21 cellular contexts compared by ENCODE assay signal in the genomic region with DNA sequence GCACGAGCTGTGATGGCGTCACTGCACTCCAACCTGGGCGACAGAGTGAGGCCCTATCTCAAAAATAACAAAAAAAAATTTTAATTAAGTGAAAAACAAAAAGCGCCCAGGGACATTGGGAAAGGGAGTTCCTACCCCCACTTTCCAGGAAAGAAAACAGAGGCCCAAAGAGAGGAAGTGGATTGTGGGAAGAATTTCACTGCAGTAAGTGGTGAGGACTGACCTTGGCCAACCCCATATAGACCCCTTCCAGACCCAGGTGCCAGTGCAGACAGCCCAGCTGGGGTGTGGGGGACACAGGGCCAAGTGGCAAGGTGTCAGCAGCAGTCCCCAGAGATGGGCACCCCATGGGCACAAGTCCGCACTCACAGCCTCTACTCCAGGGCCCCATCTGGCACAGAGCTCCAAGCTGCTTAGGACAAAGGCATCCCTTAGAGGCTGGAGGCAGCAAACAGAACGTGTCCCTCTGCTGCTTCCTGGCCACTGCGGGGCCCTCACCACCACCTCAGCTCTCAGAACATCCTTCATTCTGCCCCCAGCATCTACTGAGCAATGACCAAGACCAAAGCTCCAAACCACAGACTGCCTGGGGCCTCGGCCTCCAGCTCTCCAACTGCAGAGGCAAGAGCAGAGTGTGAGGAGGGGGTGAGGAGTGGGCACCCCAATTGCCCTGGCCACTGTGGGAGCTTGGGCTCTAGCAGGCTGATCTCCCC. TPM values are rescaled to one million over a fixed set of nuclear protein-coding genes. Genes with fewer than 3 reads are reported as not detected.
DNase-seq lines count a peak whose midpoint lies in the region; ATAC-seq and TF ChIP-seq lines count a peak whose summit lies in the region.
"Had no signal": no experiment of that assay in that cellular context is flagged by ENCODE, and none has a peak within 500 bp of the region (broad histone marks: within the 10 kb centered on the region; RNA-seq: fewer than 3 reads in every experiment).

No MANE protein-coding gene starts in this region.

- BruUV-seq in PC-3 (replicated peaks; lab: Mats Ljungman, UMichigan): no TSS peak

- DNase-seq in PC-3 (no peak), thyroid gland (no peak), amniotic stem cell (lab: John Stamatoyannopoulos, UW) (no peak), NAMALWA (ENCODE audit: low spot score) (no peak), NCI-H2107 (lab: John Stamatoyannopoulos, UW) (no peak), omental fat pad (ENCODE audit: low spot score) (no peak)
- DNase-seq: activated CD4-positive, alpha-beta T cell treated with anti-CD3 and anti-CD28 coated beads, Interleukin-2, amount 50 U/mL, for 48 hours; gastrocnemius medialis; KG1; kidney glomerular epithelial cell; NCI-H187 treated with DMSO at 0.1 percent for 48 hours; NCI-H446; nephron progenitor cell; stimulated activated CD4-positive, alpha-beta T cell treated with anti-CD3 and anti-CD28 coated beads, Interleukin-12 subunit alpha, Interleukin-12 subunit beta, amount 100 ng/mL, for 4 hours; stimulated activated CD8-positive, alpha-beta memory T cell treated with anti-CD3 and anti-CD28 coated beads, Interleukin-4, amount 100 ng/mL, for 48 hours had no signal

- CTCF ChIA-PET in PC-3 (lab: Charles Lee): interaction anchor here (0.6 to 1.9 kb wide), 4 partner anchors 9 to 105 kb away, joined by 3 to 19 read pairs (median 7); no protein-coding TSS in a partner anchor

- POLR2A ChIA-PET in PC-3 (lab: Charles Lee; ENCODE audit: unreplicated experiment): interaction anchor here (0.6 to 1.2 kb wide), 3 partner anchors 35 to 760 kb away, joined by 3 to 5 read pairs (median 4); partner anchors contain the start of gene EIF1

- H3K4me1 ChIP-seq in PC-3 (ENCODE audit: insufficient read depth, low read length) (peaks cover 29% of the 10 kb centered on the region), duodenal mucosa (ENCODE audit: control insufficient read depth in 1 of 2, insufficient read depth in 2 of 2, low read length in 2 of 2) (peaks cover 86 to 89% of the 10 kb centered on the region in 2 donors), mucosa of stomach (ENCODE audit: control insufficient read depth, insufficient read depth, low read length) (peaks cover 99% of the 10 kb centered on the region), thyroid gland (peaks cover 48 to 66% of the 10 kb centered on the region in 2 donors)

- H3K79me2 ChIP-seq in PC-3 (ENCODE audit: low read length): no peaks in the 10 kb centered on the region

- H4K20me1 ChIP-seq in PC-3 (ENCODE audit: low read length): no peaks in the 10 kb centered on the region

- TF ChIP-seq CTCF in PC-3 (conservative IDR thresholded peaks at IDR 0.05; ENCODE audit: low read depth, low read length): no peak
- no peak for TF ChIP-seq CTCF in thyroid gland (IDR thresholded peaks at IDR 0.05)
- TF ChIP-seq CTCF in omental fat pad (IDR thresholded peaks at IDR 0.05): no peak

- no peak overlapping the region for H3K4me3 ChIP-seq in PC-3 (ENCODE audit: low read length)
- no peak overlapping the region for H3K4me3 ChIP-seq in duodenal mucosa (ENCODE audit: low read depth in 1 of 2, low read length in 2 of 2)
- H3K4me3 ChIP-seq in mucosa of stomach (ENCODE audit: low read length): no peak overlapping the region
- no peak overlapping the region for H3K4me3 ChIP-seq in thyroid gland (replicated peaks in 1 of 3)
- H3K4me3 ChIP-seq: gastrocnemius medialis, SK-N-MC had no signal

- H3K27me3 ChIP-seq in PC-3 (ENCODE audit: low read length): no peaks in the 10 kb centered on the region
- no peaks in the 10 kb centered on the region for H3K27me3 ChIP-seq in duodenal mucosa (ENCODE audit: control insufficient read depth in 1 of 2, insufficient read depth in 2 of 2, low read length in 2 of 2)
- H3K27me3 ChIP-seq in mucosa of stomach (ENCODE audit: control insufficient read depth, insufficient read depth, low read length): no peaks in the 10 kb centered on the region
- H3K27me3 ChIP-seq in thyroid gland: no peaks in the 10 kb centered on the region
- H3K27me3 ChIP-seq: gastrocnemius medialis had no signal

- no peak for TF ChIP-seq POLR2A in thyroid gland (IDR thresholded peaks at IDR 0.05)

- no peak overlapping the region for H2AFZ ChIP-seq in PC-3 (ENCODE audit: low read length)

- H3K9me3 ChIP-seq in PC-3 (ENCODE audit: low read length) (no peaks in the 10 kb centered on the region), duodenal mucosa (ENCODE audit: control insufficient read depth in 1 of 2, low read length in 2 of 2) (no peaks in the 10 kb centered on the region), mucosa of stomach (ENCODE audit: control insufficient read depth, low read length) (no peaks in the 10 kb centered on the region), thyroid gland (no peaks in the 10 kb centered on the region)
- H3K9me3 ChIP-seq: gastrocnemius medialis had no signal

- intact Hi-C loops in PC-3 (cut with micrococcal nuclease): loop anchor here (2.0 kb wide), 1 partner anchor 751 kb away; no protein-coding TSS in a partner anchor
- intact Hi-C loops in thyroid gland (cut with DNase I): no loop called here

- no peaks in the 10 kb centered on the region for H3K36me3 ChIP-seq in PC-3 (ENCODE audit: low read depth, low read length)
- H3K36me3 ChIP-seq in duodenal mucosa (ENCODE audit: control insufficient read depth in 1 of 2, insufficient read depth in 2 of 2, low read length in 2 of 2): no peaks in the 10 kb centered on the region
- no peaks in the 10 kb centered on the region for H3K36me3 ChIP-seq in mucosa of stomach (ENCODE audit: control insufficient read depth, insufficient read depth, low read length)
- H3K36me3 ChIP-seq in thyroid gland: no peaks in the 10 kb centered on the region
- H3K36me3 ChIP-seq: gastrocnemius medialis had no signal

- ATAC-seq in PC-3: peak; percentile 21
- no peak for ATAC-seq in omental fat pad (ENCODE audit: low FRiP score)
- ATAC-seq: gastrocnemius medialis had no signal

- H3F3A ChIP-seq in PC-3 (ENCODE audit: low read length, unreplicated experiment): no peaks in the 10 kb centered on the region

- H3K9ac ChIP-seq in PC-3 (ENCODE audit: low read length): peak overlapping the region; percentile 64
- H3K9ac ChIP-seq in duodenal mucosa (ENCODE audit: low read depth in 1 of 2, low read length in 2 of 2): peak overlapping the region; percentile 29 to 72
- peak overlapping the region; percentile 69 for H3K9ac ChIP-seq in mucosa of stomach (ENCODE audit: low read length)

- no peaks in the 10 kb centered on the region for H3K9me2 ChIP-seq in PC-3 (replicated peaks; ENCODE audit: low read length)

- WGBS in thyroid gland, 2 donors: 87% methylated on average over 8 of the region's 8 CpGs

- peak overlapping the region; percentile 95 for H3K27ac ChIP-seq in PC-3 (ENCODE audit: low read length)
- peak overlapping the region; percentile 94 for H3K27ac ChIP-seq in duodenal mucosa (ENCODE audit: low read depth, low read length)
- H3K27ac ChIP-seq in thyroid gland: peak overlapping the region; percentile 89 to 92 (median 91)
- H3K27ac ChIP-seq: gastrocnemius medialis had no signal

- peak overlapping the region; percentile 38 for H3K4me2 ChIP-seq in PC-3 (ENCODE audit: low read length)

RNA-seq across cellular contexts. Expression of gene KRT17, which starts 29.2 kb away (rescaled TPM):
- total RNA-seq in PC-3 (2014; rRNA removed) (92.1 and 115 TPM in 2 replicates), thyroid gland (under 1 TPM in 1 of 4 donors, not detected in 3; 0.56 TPM), omental fat pad (under 1 TPM in 1 of 4 donors, not detected in 3; 0.56 TPM)
- total RNA-seq: cardiac septum, G401, gastrocnemius medialis had no signal

RNA-seq across cellular contexts. Expression of gene EIF1, which starts 35.1 kb away (rescaled TPM):
- total RNA-seq in PC-3 (2014; rRNA removed): 88.7 and 95.9 TPM in 2 replicates
- total RNA-seq in thyroid gland: 100 to 1,000 TPM; 119 to 171 (median 145) TPM
- total RNA-seq in omental fat pad: 100 to 1,000 TPM; 444 to 832 (median 685) TPM

RNA-seq across cellular contexts. Expression of gene KRT16, which starts 41.0 kb away (rescaled TPM):
- total RNA-seq in PC-3 (2014; rRNA removed) (42.6 and 53.1 TPM in 2 replicates), thyroid gland (1 to 10 TPM in 2 of 4 donors, not detected in 2; 1.3 to 2.0 TPM), omental fat pad (100 to 1,000 TPM in 1 of 4 donors, 1 to 10 TPM in 2, under 1 TPM in 1; 0.84 to 158 (median 7.6) TPM)
- total RNA-seq: cardiac septum, dermis microvascular lymphatic vessel endothelial cell, G401 had no signal

RNA-seq across cellular contexts. Expression of gene GAST, which starts 58.6 kb away (rescaled TPM):
- total RNA-seq in PC-3 (2014; rRNA removed) (not detected in 2 replicates), thyroid gland (not detected), omental fat pad (not detected)
- total RNA-seq: cardiac septum, dermis microvascular lymphatic vessel endothelial cell, G401, gastrocnemius medialis had no signal

Comparison
In these comparisons a context has a peak if more than half of its experiments do, and no peak if none do; other contexts are left out.
1. RNA of gene KRT17, which starts 29.2 kb away (total RNA-seq): 92.1 to 115 TPM in PC-3; 0.56 TPM in thyroid gland and 0.56 TPM in omental fat pad; every median in the first group is over 10 times any median in the second.
2. Peak in every context shown above with its lines, with median percentiles within 50 percentile points of each other: H3K27ac ChIP-seq and H3K9ac ChIP-seq.